1 cellular context compared by ENCODE assay signal in genomic region chrX:2486476-2487133, GRCh38.
TF ChIP-seq lines count a peak whose summit lies in the region.

No MANE protein-coding gene starts in this region.

TF ChIP-seq in HepG2, 621 proteins besides CTCF, POLR2A, EP300 and RAD21:
- no peak for TF ChIP-seq ZNF431 (CRISPR knock-in tag; IDR thresholded peaks at IDR 0.05; ENCODE audit: borderline replicate concordance, low read depth)
- TF ChIP-seq RBM22 (optimal IDR thresholded peaks at IDR 0.05; ENCODE audit: low read length): peak; percentile 71
